Comparison of ENCODE assay signal across 1 cellular context in genomic region chr3:155334897-155335883, GRCh38.
A peak's percentile ranks its signal among the peaks of the same experiment; 100 is the strongest.
TF ChIP-seq lines count a peak whose summit lies in the region.

No MANE protein-coding gene starts in this region.

TF ChIP-seq in K562, 482 proteins besides CTCF, POLR2A, EP300 and RAD21 (continued from another document and continues in another):
- TF ChIP-seq MLX (CRISPR knock-in tag; conservative IDR thresholded peaks at IDR 0.05) (no peak), MTA3 (IDR thresholded peaks at IDR 0.05; ENCODE audit: borderline replicate concordance) (peak; percentile 62), PHB2 (IDR thresholded peaks at IDR 0.05; ENCODE audit: low read depth) (no peak), PHF20 (IDR thresholded peaks at IDR 0.05; ENCODE audit: partially characterized antibody) (no peak), CHD1 (IDR thresholded peaks at IDR 0.05; ENCODE audit: low read length) (no peak), MCM5 (IDR thresholded peaks at IDR 0.05; ENCODE audit: low read depth) (no peak), ZNF407 (IDR thresholded peaks at IDR 0.05; ENCODE audit: low read depth) (no peak), ZNF280A (IDR thresholded peaks at IDR 0.05; ENCODE audit: low read depth, partially characterized antibody) (no peak), CHCHD3 (CRISPR knock-in tag; IDR thresholded peaks at IDR 0.05) (no peak), TRIM25 (IDR thresholded peaks at IDR 0.05; ENCODE audit: borderline replicate concordance) (no peak), MEF2A (IDR thresholded peaks at IDR 0.05; ENCODE audit: control insufficient read depth, low read depth, low read length) (no peak), TRIM28 (IDR thresholded peaks at IDR 0.05) (peak; percentile 16; the same call in 1 of the 2 replicates), FOXM1 (IDR thresholded peaks at IDR 0.05; ENCODE audit: low read depth) (peak; percentile 65), FOXM1 (CRISPR knock-in tag; IDR thresholded peaks at IDR 0.05; ENCODE audit: low read depth) (no peak), HEY1 (CRISPR knock-in tag; IDR thresholded peaks at IDR 0.05; ENCODE audit: borderline replicate concordance) (no peak), STAT5B (CRISPR knock-in tag; IDR thresholded peaks at IDR 0.05) (no peak), MBD2 (IDR thresholded peaks at IDR 0.05; ENCODE audit: borderline replicate concordance, low read depth) (peak; percentile 26; the same call in 1 of the 2 replicates), HMG20B (CRISPR knock-in tag; IDR thresholded peaks at IDR 0.05) (no peak), HINFP (tag; conservative IDR thresholded peaks at IDR 0.05; ENCODE audit: low read depth) (no peak), ZNF408 (CRISPR knock-in tag; IDR thresholded peaks at IDR 0.05; ENCODE audit: low read depth) (no peak), ZBTB34 (CRISPR knock-in tag; IDR thresholded peaks at IDR 0.05) (no peak), TAL1 (IDR thresholded peaks at IDR 0.05) (peak; percentile 86), HDGF (IDR thresholded peaks at IDR 0.05) (no peak), E2F8 (IDR thresholded peaks at IDR 0.05; ENCODE audit: low read depth, partially characterized antibody) (no peak), NR2C2 (CRISPR knock-in tag; IDR thresholded peaks at IDR 0.05) (no peak), NR2C2 (tag; IDR thresholded peaks at IDR 0.05) (peak; percentile 17; the same call in 1 of the 2 replicates), ZNF217 (CRISPR knock-in tag; IDR thresholded peaks at IDR 0.05) (no peak), ETV6 (IDR thresholded peaks at IDR 0.05; ENCODE audit: borderline replicate concordance in 1 of 2, low read depth in 2 of 2, low read length in 1 of 2) (no peak), ETV6 (CRISPR knock-in tag; IDR thresholded peaks at IDR 0.05; ENCODE audit: borderline replicate concordance) (no peak), CCAR2 (IDR thresholded peaks at IDR 0.05; ENCODE audit: low read depth, low read length) (no peak), POLR3G (IDR thresholded peaks at IDR 0.05; ENCODE audit: extremely low read depth, insufficient read length, insufficient replicate concordance) (no peak), RNF2 (IDR thresholded peaks at IDR 0.05) (peak; percentile 97), FIP1L1 (IDR thresholded peaks at IDR 0.05; ENCODE audit: low read depth, low read length, poor library complexity, severe bottlenecking) (no peak), KDM4B (IDR thresholded peaks at IDR 0.05; ENCODE audit: borderline replicate concordance in 2 of 2, low read depth in 1 of 2) (no peak), SMARCA4 (IDR thresholded peaks at IDR 0.05) (peak; percentile 90), BDP1 (IDR thresholded peaks at IDR 0.05; ENCODE audit: insufficient read depth, insufficient read length) (no peak), MAFF (IDR thresholded peaks at IDR 0.05; ENCODE audit: low read length) (0 out of 2 replicates have a peak, but pooled peaks have one; percentile 29), ZNF717 (CRISPR knock-in tag; IDR thresholded peaks at IDR 0.05) (no peak), RBM14 (IDR thresholded peaks at IDR 0.05; ENCODE audit: borderline replicate concordance, insufficient read depth, low read depth, low read length) (no peak), ARID4B (CRISPR knock-in tag; IDR thresholded peaks at IDR 0.05) (no peak), TSC22D4 (tag; IDR thresholded peaks at IDR 0.05) (no peak)
